In genomic region chr13:49183672-49184315, GRCh38 we compare ENCODE assay signal across 21 cellular contexts. TPM values are rescaled to one million over a fixed set of nuclear protein-coding genes. Genes with fewer than 3 reads are reported as not detected.
DNase-seq lines count a peak whose midpoint lies in the region; ATAC-seq and TF ChIP-seq lines count a peak whose summit lies in the region.
"Had no signal": no experiment of that assay in that cellular context is flagged by ENCODE, and none has a peak within 500 bp of the region (broad histone marks: within the 10 kb centered on the region; RNA-seq: fewer than 3 reads in every experiment).

No MANE protein-coding gene starts in this region.

- TF ChIP-seq CTCF in GM23338 (conservative IDR thresholded peaks at IDR 0.05; ENCODE audit: low read depth in 2 of 2): no peak
- no peak for TF ChIP-seq CTCF in lung (IDR thresholded peaks at IDR 0.05; ENCODE audit: control extremely low read depth, extremely low read depth)

- H3K9me3 Mint-ChIP-seq in GM23338: no peaks in the 10 kb centered on the region
- H3K9me3 Mint-ChIP-seq: CD8-positive, alpha-beta memory T cell had no signal

- ATAC-seq in GM23338 (no peak; the same call in 2 of the 3 replicates), lung (ENCODE audit: insufficient read depth, low FRiP score) (peak; percentile 41), GM18909 (IDR thresholded peaks at IDR 0.05; ENCODE audit: poor library complexity, unreplicated experiment) (no peak), GM18502 (IDR thresholded peaks at IDR 0.05; ENCODE audit: poor library complexity, unreplicated experiment) (no peak)

- H3K9me2 ChIP-seq in GM23338 (ENCODE audit: insufficient read depth): no peaks in the 10 kb centered on the region

- H3K4me3 ChIP-seq in GM23338 (no peak overlapping the region), lung (no peak overlapping the region)
- H3K4me3 ChIP-seq: left ventricle myocardium inferior, skin epidermis, tibial nerve had no signal

- peak overlapping the region; percentile 48; the same call in 1 of the 2 replicates for H3K4me2 ChIP-seq in GM23338

- no peak overlapping the region for H3K4me3 Mint-ChIP-seq in GM23338
- H3K4me3 Mint-ChIP-seq: CD8-positive, alpha-beta memory T cell had no signal

- H3K27ac ChIP-seq in GM23338 (ENCODE audit: low read depth) (no peak overlapping the region), lung (ENCODE audit: low read depth in 1 of 2, low read length in 1 of 2) (peak overlapping the region in 1 of 2 donors; percentile 2)
- H3K27ac ChIP-seq: left ventricle myocardium inferior, skin epidermis, tibial nerve had no signal

- H3K79me2 ChIP-seq in GM23338 (replicated peaks; ENCODE audit: insufficient read depth): no peaks in the 10 kb centered on the region

- H3K27me3 ChIP-seq in GM23338 (ENCODE audit: insufficient read depth) (no peaks in the 10 kb centered on the region), lung (ENCODE audit: control insufficient read depth, insufficient read depth) (no peaks in the 10 kb centered on the region)
- H3K27me3 ChIP-seq: tibial nerve had no signal

- H3K4me1 ChIP-seq in GM23338 (ENCODE audit: insufficient read depth) (peaks cover 17% of the 10 kb centered on the region), lung (ENCODE audit: control insufficient read depth in 2 of 2, insufficient read depth in 2 of 2, low read length in 2 of 2) (no peaks in the 10 kb centered on the region)
- H3K4me1 ChIP-seq: left ventricle myocardium inferior, tibial nerve had no signal

- peaks cover 3% of the 10 kb centered on the region; the same call in 1 of the 3 replicates for H3K4me1 Mint-ChIP-seq in GM23338
- H3K4me1 Mint-ChIP-seq: CD8-positive, alpha-beta memory T cell had no signal

- no peaks in the 10 kb centered on the region for H3K27me3 Mint-ChIP-seq in GM23338 (ENCODE audit: insufficient read depth, low read depth, poor library complexity)
- H3K27me3 Mint-ChIP-seq: CD8-positive, alpha-beta memory T cell had no signal

- peaks cover 7% of the 10 kb centered on the region; the same call in 1 of the 2 replicates for H4K20me1 ChIP-seq in GM23338 (replicated peaks; ENCODE audit: insufficient read depth)

- DNase-seq in GF-D8 (lab: John Stamatoyannopoulos, UW) (peak; percentile 26), GM23338 (ENCODE audit: low spot score) (no peak), dermis blood vessel endothelial cell (peak; percentile 43), lung (ENCODE audit: low spot score) (no peak), NCI-H2029 (lab: John Stamatoyannopoulos, UW) (no peak)
- DNase-seq: CD8-positive, alpha-beta memory T cell; cerebellar nuclear complex; DMS79 treated with DMSO at 0.1 percent for 48 hours; effector CD4-positive, alpha-beta T cell; left ventricle myocardium inferior; MM.1S; NCI-H146; NCI-H2171; NCI-H526 treated with DMSO at 0.1 percent for 48 hours; Right ventricle myocardium superior; stimulated activated naive CD4-positive, alpha-beta T cell treated with Interleukin-2 at 50 U/mL for 16 hours had no signal

- no peaks in the 10 kb centered on the region for H3F3A ChIP-seq in GM23338 (replicated peaks; ENCODE audit: low read depth)

- H3K36me3 ChIP-seq in GM23338 (ENCODE audit: insufficient read depth) (no peaks in the 10 kb centered on the region; the same call in 1 of the 2 replicates), lung (ENCODE audit: control insufficient read depth in 2 of 2, insufficient read depth in 2 of 2, low read length in 2 of 2) (peaks cover 4 to 27% of the 10 kb centered on the region in 2 donors)

- H2AFZ ChIP-seq in GM23338: no peak overlapping the region

- no peak overlapping the region for H3K27ac Mint-ChIP-seq in GM23338
- H3K27ac Mint-ChIP-seq: CD8-positive, alpha-beta memory T cell had no signal

- H3K36me3 Mint-ChIP-seq in GM23338 (ENCODE audit: low read depth): peaks cover 38% of the 10 kb centered on the region

- no peaks in the 10 kb centered on the region for H3K9me3 ChIP-seq in lung (ENCODE audit: control insufficient read depth in 2 of 2, insufficient read depth in 1 of 2, low read length in 1 of 2)
- H3K9me3 ChIP-seq: left ventricle myocardium inferior, tibial nerve had no signal

TF ChIP-seq in GM23338, 12 proteins besides CTCF, POLR2A, EP300 and RAD21:
- TF ChIP-seq EZH2 (IDR thresholded peaks at IDR 0.05; ENCODE audit: low read depth, unreplicated experiment) (no peak), NANOG (IDR thresholded peaks at IDR 0.05; ENCODE audit: borderline replicate concordance) (no peak)

RNA-seq across cellular contexts. Expression of gene MLNR, which starts 36.3 kb away (rescaled TPM):
- 0.17 and 0.54 TPM in 2 replicates for total RNA-seq in GM23338 (2014; rRNA removed; shearing (Covaris generic))
- polyA plus RNA-seq in GM23338 (2016; fragmentation: Nextera tagmentation; extraction: Ambion mirVana): 0.17 TPM in 1 of 2 replicates, not detected in the other
- not detected in 2 replicates for total RNA-seq in dermis blood vessel endothelial cell
- total RNA-seq in lung: not detected
- under 1 TPM in 1 of 2 donors, not detected in 1; 0.02 TPM for polyA plus RNA-seq in lung
- total RNA-seq: CD8-positive, alpha-beta memory T cell; left ventricle myocardium inferior; pulmonary artery endothelial cell; Right ventricle myocardium superior had no signal

Comparison
In these comparisons a context has a peak if more than half of its experiments do, and no peak if none do; other contexts are left out.
1. DNase-seq: peak in GF-D8 (single experiment) and dermis blood vessel endothelial cell (single experiment); none in GM23338 (single experiment), lung (single experiment) and NCI-H2029 (single experiment).